ENCODE assay signal across 1 cellular context in the genomic region with DNA sequence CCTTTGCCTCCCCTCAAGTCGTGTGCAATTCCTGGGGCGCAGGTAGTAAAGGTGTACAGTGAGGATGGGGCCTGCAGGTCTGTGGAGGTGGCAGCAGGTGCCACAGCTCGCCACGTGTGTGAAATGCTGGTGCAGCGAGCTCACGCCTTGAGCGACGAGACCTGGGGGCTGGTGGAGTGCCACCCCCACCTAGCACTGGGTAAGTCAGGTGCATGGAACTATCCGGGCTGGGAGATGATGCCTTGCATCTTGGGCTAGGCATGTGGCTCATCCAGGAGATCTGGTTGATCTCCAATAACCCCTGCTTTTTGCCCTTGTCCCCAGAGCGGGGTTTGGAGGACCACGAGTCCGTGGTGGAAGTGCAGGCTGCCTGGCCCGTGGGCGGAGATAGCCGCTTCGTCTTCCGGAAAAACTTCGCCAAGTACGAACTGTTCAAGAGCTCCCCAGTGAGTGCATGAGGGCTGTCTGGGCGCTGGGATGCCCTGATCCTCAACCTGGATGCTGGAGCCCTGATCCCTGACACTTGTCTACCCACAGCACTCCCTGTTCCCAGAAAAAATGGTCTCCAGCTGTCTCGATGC.
A peak's percentile ranks its signal among the peaks of the same experiment; 100 is the strongest.
TF ChIP-seq lines count a peak whose summit lies in the region.

No MANE protein-coding gene starts in this region.

TF ChIP-seq in HepG2, 621 proteins besides CTCF, POLR2A, EP300 and RAD21:
- TF ChIP-seq MTA3 (CRISPR knock-in tag; IDR thresholded peaks at IDR 0.05) (no peak), ZNF44 (CRISPR knock-in tag; IDR thresholded peaks at IDR 0.05) (no peak), MTF1 (CRISPR knock-in tag; IDR thresholded peaks at IDR 0.05) (no peak), KMT2B (CRISPR knock-in tag; IDR thresholded peaks at IDR 0.05) (no peak), ATF1 (CRISPR knock-in tag; IDR thresholded peaks at IDR 0.05) (no peak), EED (CRISPR knock-in tag; IDR thresholded peaks at IDR 0.05) (no peak), ZNF674 (CRISPR knock-in tag; IDR thresholded peaks at IDR 0.05; ENCODE audit: low read depth) (no peak), KLF9 (CRISPR knock-in tag; IDR thresholded peaks at IDR 0.05; ENCODE audit: low read depth) (no peak), NFRKB (IDR thresholded peaks at IDR 0.05) (no peak), SMARCE1 (IDR thresholded peaks at IDR 0.05; ENCODE audit: borderline replicate concordance) (no peak), NFKB2 (CRISPR knock-in tag; IDR thresholded peaks at IDR 0.05; ENCODE audit: borderline replicate concordance) (no peak), AGO2 (optimal IDR thresholded peaks at IDR 0.05; ENCODE audit: low read depth, low read length) (peak; percentile 61), ZNF160 (CRISPR knock-in tag; IDR thresholded peaks at IDR 0.05) (no peak), HIVEP1 (CRISPR knock-in tag; IDR thresholded peaks at IDR 0.05) (0 out of 2 replicates have a peak, but pooled peaks have one; percentile 37), TEAD2 (CRISPR knock-in tag; IDR thresholded peaks at IDR 0.05) (no peak), NKX3-1 (CRISPR knock-in tag; IDR thresholded peaks at IDR 0.05) (no peak), RBFOX2 (IDR thresholded peaks at IDR 0.05; ENCODE audit: low read depth, low read length) (peak; percentile 54; the same call in 1 of the 2 replicates), CREB1 (IDR thresholded peaks at IDR 0.05) (no peak), CREB1 (CRISPR knock-in tag; IDR thresholded peaks at IDR 0.05) (no peak), ZBTB21 (CRISPR knock-in tag; IDR thresholded peaks at IDR 0.05) (no peak), ZNF558 (CRISPR knock-in tag; IDR thresholded peaks at IDR 0.05; ENCODE audit: borderline replicate concordance) (no peak), ZNF335 (CRISPR knock-in tag; IDR thresholded peaks at IDR 0.05) (no peak)
- TF ChIP-seq, protein P1, sequence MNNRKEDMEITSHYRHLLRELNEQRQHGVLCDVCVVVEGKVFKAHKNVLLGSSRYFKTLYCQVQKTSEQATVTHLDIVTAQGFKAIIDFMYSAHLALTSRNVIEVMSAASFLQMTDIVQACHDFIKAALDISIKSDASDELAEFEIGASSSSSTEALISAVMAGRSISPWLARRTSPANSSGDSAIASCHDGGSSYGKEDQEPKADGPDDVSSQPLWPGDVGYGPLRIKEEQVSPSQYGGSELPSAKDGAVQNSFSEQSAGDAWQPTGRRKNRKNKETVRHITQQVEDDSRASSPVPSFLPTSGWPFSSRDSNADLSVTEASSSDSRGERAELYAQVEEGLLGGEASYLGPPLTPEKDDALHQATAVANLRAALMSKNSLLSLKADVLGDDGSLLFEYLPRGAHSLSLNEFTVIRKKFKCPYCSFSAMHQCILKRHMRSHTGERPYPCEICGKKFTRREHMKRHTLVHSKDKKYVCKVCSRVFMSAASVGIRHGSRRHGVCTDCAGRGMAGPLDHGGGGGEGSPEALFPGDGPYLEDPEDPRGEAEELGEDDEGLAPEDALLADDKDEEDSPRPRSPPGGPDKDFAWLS (CRISPR knock-in tag; IDR thresholded peaks at IDR 0.05; ENCODE audit: borderline replicate concordance) = 0 out of 2 replicates have a peak, but pooled peaks have one; percentile 46
- TF ChIP-seq, protein P2, sequence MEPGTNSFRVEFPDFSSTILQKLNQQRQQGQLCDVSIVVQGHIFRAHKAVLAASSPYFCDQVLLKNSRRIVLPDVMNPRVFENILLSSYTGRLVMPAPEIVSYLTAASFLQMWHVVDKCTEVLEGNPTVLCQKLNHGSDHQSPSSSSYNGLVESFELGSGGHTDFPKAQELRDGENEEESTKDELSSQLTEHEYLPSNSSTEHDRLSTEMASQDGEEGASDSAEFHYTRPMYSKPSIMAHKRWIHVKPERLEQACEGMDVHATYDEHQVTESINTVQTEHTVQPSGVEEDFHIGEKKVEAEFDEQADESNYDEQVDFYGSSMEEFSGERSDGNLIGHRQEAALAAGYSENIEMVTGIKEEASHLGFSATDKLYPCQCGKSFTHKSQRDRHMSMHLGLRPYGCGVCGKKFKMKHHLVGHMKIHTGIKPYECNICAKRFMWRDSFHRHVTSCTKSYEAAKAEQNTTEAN (CRISPR knock-in tag; conservative IDR thresholded peaks at IDR 0.05) = no peak
- TF ChIP-seq, protein P3, sequence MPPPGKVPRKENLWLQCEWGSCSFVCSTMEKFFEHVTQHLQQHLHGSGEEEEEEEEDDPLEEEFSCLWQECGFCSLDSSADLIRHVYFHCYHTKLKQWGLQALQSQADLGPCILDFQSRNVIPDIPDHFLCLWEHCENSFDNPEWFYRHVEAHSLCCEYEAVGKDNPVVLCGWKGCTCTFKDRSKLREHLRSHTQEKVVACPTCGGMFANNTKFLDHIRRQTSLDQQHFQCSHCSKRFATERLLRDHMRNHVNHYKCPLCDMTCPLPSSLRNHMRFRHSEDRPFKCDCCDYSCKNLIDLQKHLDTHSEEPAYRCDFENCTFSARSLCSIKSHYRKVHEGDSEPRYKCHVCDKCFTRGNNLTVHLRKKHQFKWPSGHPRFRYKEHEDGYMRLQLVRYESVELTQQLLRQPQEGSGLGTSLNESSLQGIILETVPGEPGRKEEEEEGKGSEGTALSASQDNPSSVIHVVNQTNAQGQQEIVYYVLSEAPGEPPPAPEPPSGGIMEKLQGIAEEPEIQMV (CRISPR knock-in tag; IDR thresholded peaks at IDR 0.05; ENCODE audit: low read depth) = no peak
- TF ChIP-seq, protein P4, sequence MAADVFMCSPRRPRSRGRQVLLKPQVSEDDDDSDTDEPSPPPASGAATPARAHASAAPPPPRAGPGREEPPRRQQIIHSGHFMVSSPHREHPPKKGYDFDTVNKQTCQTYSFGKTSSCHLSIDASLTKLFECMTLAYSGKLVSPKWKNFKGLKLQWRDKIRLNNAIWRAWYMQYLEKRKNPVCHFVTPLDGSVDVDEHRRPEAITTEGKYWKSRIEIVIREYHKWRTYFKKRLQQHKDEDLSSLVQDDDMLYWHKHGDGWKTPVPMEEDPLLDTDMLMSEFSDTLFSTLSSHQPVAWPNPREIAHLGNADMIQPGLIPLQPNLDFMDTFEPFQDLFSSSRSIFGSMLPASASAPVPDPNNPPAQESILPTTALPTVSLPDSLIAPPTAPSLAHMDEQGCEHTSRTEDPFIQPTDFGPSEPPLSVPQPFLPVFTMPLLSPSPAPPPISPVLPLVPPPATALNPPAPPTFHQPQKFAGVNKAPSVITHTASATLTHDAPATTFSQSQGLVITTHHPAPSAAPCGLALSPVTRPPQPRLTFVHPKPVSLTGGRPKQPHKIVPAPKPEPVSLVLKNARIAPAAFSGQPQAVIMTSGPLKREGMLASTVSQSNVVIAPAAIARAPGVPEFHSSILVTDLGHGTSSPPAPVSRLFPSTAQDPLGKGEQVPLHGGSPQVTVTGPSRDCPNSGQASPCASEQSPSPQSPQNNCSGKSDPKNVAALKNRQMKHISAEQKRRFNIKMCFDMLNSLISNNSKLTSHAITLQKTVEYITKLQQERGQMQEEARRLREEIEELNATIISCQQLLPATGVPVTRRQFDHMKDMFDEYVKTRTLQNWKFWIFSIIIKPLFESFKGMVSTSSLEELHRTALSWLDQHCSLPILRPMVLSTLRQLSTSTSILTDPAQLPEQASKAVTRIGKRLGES (CRISPR knock-in tag; IDR thresholded peaks at IDR 0.05; ENCODE audit: borderline replicate concordance) = no peak
- TF ChIP-seq, protein P5, sequence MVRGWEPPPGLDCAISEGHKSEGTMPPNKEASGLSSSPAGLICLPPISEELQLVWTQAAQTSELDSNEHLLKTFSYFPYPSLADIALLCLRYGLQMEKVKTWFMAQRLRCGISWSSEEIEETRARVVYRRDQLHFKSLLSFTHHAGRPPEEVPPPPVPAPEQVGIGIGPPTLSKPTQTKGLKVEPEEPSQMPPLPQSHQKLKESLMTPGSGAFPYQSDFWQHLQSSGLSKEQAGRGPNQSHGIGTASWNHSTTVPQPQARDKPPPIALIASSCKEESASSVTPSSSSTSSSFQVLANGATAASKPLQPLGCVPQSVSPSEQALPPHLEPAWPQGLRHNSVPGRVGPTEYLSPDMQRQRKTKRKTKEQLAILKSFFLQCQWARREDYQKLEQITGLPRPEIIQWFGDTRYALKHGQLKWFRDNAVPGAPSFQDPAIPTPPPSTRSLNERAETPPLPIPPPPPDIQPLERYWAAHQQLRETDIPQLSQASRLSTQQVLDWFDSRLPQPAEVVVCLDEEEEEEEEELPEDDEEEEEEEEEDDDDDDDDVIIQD (CRISPR knock-in tag; IDR thresholded peaks at IDR 0.05; ENCODE audit: low read depth) = no peak
- TF ChIP-seq, protein P6, sequence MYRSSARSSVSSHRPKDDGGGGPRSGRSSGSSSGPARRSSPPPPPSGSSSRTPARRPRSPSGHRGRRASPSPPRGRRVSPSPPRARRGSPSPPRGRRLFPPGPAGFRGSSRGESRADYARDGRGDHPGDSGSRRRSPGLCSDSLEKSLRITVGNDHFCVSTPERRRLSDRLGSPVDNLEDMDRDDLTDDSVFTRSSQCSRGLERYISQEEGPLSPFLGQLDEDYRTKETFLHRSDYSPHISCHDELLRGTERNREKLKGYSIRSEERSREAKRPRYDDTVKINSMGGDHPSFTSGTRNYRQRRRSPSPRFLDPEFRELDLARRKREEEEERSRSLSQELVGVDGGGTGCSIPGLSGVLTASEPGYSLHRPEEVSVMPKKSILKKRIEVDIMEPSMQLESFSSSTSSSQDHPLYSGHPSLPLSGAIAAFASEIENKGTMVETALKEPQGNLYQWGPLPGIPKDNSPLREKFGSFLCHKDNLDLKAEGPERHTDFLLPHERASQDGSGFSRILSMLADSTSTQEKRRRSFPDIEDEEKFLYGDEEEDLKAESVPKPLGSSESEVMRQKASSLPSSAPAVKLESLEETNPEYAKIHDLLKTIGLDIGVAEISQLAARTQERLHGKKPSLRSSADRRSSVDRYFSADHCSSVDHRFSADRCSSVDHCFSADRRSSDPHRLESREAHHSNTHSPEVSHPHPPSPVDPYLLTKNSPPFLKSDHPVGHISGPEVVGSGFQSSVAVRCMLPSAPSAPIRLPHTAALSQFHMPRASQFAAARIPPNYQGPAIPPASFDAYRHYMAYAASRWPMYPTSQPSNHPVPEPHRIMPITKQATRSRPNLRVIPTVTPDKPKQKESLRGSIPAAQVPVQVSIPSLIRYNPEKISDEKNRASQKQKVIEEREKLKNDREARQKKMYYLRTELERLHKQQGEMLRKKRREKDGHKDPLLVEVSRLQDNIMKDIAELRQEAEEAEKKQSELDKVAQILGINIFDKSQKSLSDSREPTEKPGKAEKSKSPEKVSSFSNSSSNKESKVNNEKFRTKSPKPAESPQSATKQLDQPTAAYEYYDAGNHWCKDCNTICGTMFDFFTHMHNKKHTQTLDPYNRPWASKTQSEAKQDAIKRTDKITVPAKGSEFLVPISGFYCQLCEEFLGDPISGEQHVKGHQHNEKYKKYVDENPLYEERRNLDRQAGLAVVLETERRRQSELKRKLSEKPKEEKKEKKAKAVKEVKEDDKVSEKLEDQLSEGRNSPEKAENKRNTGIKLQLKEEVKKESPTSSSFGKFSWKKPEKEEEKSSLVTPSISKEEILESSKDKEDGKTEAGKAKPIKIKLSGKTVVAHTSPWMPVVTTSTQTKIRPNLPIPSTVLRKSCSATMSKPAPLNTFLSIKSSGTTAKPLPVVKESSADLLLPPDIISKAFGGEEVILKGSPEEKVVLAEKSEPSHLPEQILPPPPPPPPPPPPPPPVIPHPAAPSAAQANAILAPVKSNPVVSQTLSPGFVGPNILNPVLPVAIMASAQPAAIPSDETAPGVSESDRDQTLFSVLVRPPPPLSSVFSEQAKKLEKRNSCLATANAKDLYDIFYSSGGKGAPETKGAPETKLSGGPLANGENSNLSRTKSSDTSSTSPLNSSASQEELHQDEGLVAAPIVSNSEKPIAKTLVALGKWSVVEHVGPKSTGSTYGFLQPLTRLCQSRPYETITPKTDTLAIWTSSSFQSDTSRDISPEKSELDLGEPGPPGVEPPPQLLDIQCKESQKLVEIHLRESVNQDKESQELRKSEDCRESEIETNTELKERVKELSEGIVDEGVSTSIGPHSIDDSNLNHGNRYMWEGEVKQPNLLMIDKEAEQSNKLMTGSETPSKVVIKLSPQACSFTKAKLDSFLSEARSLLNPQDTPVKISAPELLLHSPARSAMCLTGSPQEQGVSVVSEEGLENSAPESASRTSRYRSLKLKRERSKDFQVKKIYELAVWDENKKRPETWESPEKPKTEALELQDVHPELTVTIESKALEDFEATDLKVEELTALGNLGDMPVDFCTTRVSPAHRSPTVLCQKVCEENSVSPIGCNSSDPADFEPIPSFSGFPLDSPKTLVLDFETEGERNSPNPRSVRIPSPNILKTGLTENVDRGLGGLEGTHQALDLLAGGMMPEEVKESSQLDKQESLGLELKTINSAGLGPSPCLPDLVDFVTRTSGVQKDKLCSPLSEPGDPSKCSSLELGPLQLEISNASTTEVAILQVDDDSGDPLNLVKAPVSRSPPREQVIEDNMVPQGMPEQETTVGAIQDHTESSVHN (CRISPR knock-in tag; IDR thresholded peaks at IDR 0.05) = 0 out of 2 replicates have a peak, but pooled peaks have one; percentile 44
